In genomic region chr5:92042237-92042636, GRCh38 we compare ENCODE assay signal across 29 cellular contexts.
"Had no signal": no experiment of that assay in that cellular context is flagged by ENCODE, and none has a peak within 500 bp of the region (broad histone marks: within the 10 kb centered on the region; RNA-seq: fewer than 3 reads in every experiment).

No MANE protein-coding gene starts in this region.

- H3K4me1 Mint-ChIP-seq: activated B cell treated with CpG ODN at 0.5 μM for 24 hours; activated CD4-positive, alpha-beta T cell treated with anti-CD3 and anti-CD28 coated beads, Interleukin-2, amount 10 ng/mL, durations not matched to agents 24 days and 14 days; activated CD8-positive, alpha-beta memory T cell treated with anti-CD3 and anti-CD28 coated beads, Interleukin-2, amount 10 ng/mL, durations not matched to agents 7 days and 5 days; activated naive CD8-positive, alpha-beta T cell treated with anti-CD3 and anti-CD28 coated beads, Interleukin-2, amount 50 U/mL, for 24 hours; brain; central memory CD8-positive, alpha-beta T cell had no signal

- H3K4me1 ChIP-seq: Peyer's patch, SJSA1 had no signal

- H3K36me3 Mint-ChIP-seq: activated CD8-positive, alpha-beta memory T cell treated with anti-CD3 and anti-CD28 coated beads, Interleukin-2, amount 10 ng/mL, durations not matched to agents 7 days and 5 days; activated naive CD4-positive, alpha-beta T cell treated with anti-CD3 and anti-CD28 coated beads, Interleukin-2, amount 50 U/mL, for 72 hours; brain had no signal

- H3K27me3 ChIP-seq: MG63, Peyer's patch, SJSA1 had no signal

- H3K27me3 Mint-ChIP-seq: activated B cell treated with CpG ODN at 0.5 μM for 24 hours; activated CD4-positive, alpha-beta T cell treated with anti-CD3 and anti-CD28 coated beads, Interleukin-2, amount 10 ng/mL, durations not matched to agents 24 days and 14 days; activated CD8-positive, alpha-beta memory T cell treated with anti-CD3 and anti-CD28 coated beads, Interleukin-2, amount 10 ng/mL, durations not matched to agents 7 days and 5 days; activated naive CD8-positive, alpha-beta T cell treated with anti-CD3 and anti-CD28 coated beads, Interleukin-2, amount 50 U/mL, for 24 hours; activated T-cell treated with anti-CD3 and anti-CD28 coated beads, Interleukin-2, amount 50 U/mL, for 24 hours; central memory CD8-positive, alpha-beta T cell had no signal

- H3K9me3 ChIP-seq: MG63, Peyer's patch, SJSA1 had no signal

- ATAC-seq: activated CD8-positive, alpha-beta memory T cell treated with anti-CD3 and anti-CD28 coated beads, Interleukin-2, amount 10 ng/mL, durations not matched to agents 7 days and 5 days; activated naive CD4-positive, alpha-beta T cell treated with anti-CD3 and anti-CD28 coated beads, Interleukin-2, amount 50 U/mL, for 72 hours; activated naive CD8-positive, alpha-beta T cell treated with anti-CD3 and anti-CD28 coated beads, Interleukin-2, amount 50 U/mL, for 24 hours had no signal

- H3K27ac Mint-ChIP-seq: activated B cell treated with CpG ODN at 0.5 μM for 24 hours; activated CD4-positive, alpha-beta T cell treated with anti-CD3 and anti-CD28 coated beads, Interleukin-2, amount 10 ng/mL, durations not matched to agents 24 days and 14 days; activated CD8-positive, alpha-beta memory T cell treated with anti-CD3 and anti-CD28 coated beads, Interleukin-2, amount 10 ng/mL, durations not matched to agents 7 days and 5 days; activated naive CD4-positive, alpha-beta T cell treated with anti-CD3 and anti-CD28 coated beads, Interleukin-2, amount 50 U/mL, for 72 hours; activated naive CD8-positive, alpha-beta T cell treated with anti-CD3 and anti-CD28 coated beads, Interleukin-2, amount 50 U/mL, for 24 hours; activated T-cell treated with anti-CD3 and anti-CD28 coated beads, Interleukin-2, amount 50 U/mL, for 24 hours; activated T-helper 1 cell treated with anti-CD3 and anti-CD28 coated beads, Interleukin-12 subunit alpha, Interleukin-12 subunit beta, Interleukin-2, Interleukin-4 antibody, amounts not matched to agents 30 ng/mL and 10 ng/mL and 1 ng/mL, durations not matched to agents 14 hours and 24 hours and 36 hours; brain; T-helper 1 cell treated with Interleukin-12 subunit alpha and Interleukin-12 subunit beta and Interleukin-4 antibody, amounts not matched to agents 30 μg/mL and 1 μg/mL, for 36 hours had no signal

- H3K36me3 ChIP-seq: MG63, Peyer's patch, SJSA1 had no signal

- H3K27ac ChIP-seq: Peyer's patch, RWPE1, SJSA1 had no signal

- H3K4me3 ChIP-seq: MG63, Peyer's patch, SJSA1 had no signal

- H3K9me3 Mint-ChIP-seq: activated B cell treated with CpG ODN at 0.5 μM for 24 hours; activated CD4-positive, alpha-beta T cell treated with anti-CD3 and anti-CD28 coated beads, Interleukin-2, amount 10 ng/mL, durations not matched to agents 24 days and 14 days; activated naive CD8-positive, alpha-beta T cell treated with anti-CD3 and anti-CD28 coated beads, Interleukin-2, amount 50 U/mL, for 24 hours; activated T-helper 1 cell treated with anti-CD3 and anti-CD28 coated beads, Interleukin-12 subunit alpha, Interleukin-12 subunit beta, Interleukin-2, Interleukin-4 antibody, amounts not matched to agents 30 ng/mL and 10 ng/mL and 1 ng/mL, durations not matched to agents 14 hours and 24 hours and 36 hours; T-helper 1 cell treated with Interleukin-12 subunit alpha and Interleukin-12 subunit beta and Interleukin-4 antibody, amounts not matched to agents 30 μg/mL and 1 μg/mL, for 36 hours had no signal

- H3K4me3 Mint-ChIP-seq: activated B cell treated with CpG ODN at 0.5 μM for 24 hours; activated CD4-positive, alpha-beta T cell treated with anti-CD3 and anti-CD28 coated beads, Interleukin-2, amount 10 ng/mL, durations not matched to agents 24 days and 14 days; activated CD8-positive, alpha-beta memory T cell treated with anti-CD3 and anti-CD28 coated beads, Interleukin-2, amount 10 ng/mL, durations not matched to agents 7 days and 5 days; activated naive CD8-positive, alpha-beta T cell treated with anti-CD3 and anti-CD28 coated beads, Interleukin-2, amount 50 U/mL, for 24 hours; activated T-cell treated with anti-CD3 and anti-CD28 coated beads, Interleukin-2, amount 50 U/mL, for 24 hours; activated T-helper 1 cell treated with anti-CD3 and anti-CD28 coated beads, Interleukin-12 subunit alpha, Interleukin-12 subunit beta, Interleukin-2, Interleukin-4 antibody, amounts not matched to agents 30 ng/mL and 10 ng/mL and 1 ng/mL, durations not matched to agents 14 hours and 24 hours and 36 hours; brain; central memory CD8-positive, alpha-beta T cell; T-helper 1 cell treated with Interleukin-12 subunit alpha and Interleukin-12 subunit beta and Interleukin-4 antibody, amounts not matched to agents 30 μg/mL and 1 μg/mL, for 36 hours had no signal

- DNase-seq: activated B cell treated with CpG ODN at 0.5 μM for 24 hours; activated CD4-positive, alpha-beta T cell treated with anti-CD3 and anti-CD28 coated beads for 1 hour; activated CD4-positive, alpha-beta T cell treated with anti-CD3 and anti-CD28 coated beads, Interleukin-2, amount 10 ng/mL, durations not matched to agents 24 days and 14 days; activated CD4-positive, alpha-beta T cell treated with anti-CD3 and anti-CD28 coated beads, Interleukin-2, amount 50 U/mL, for 48 hours; activated CD8-positive, alpha-beta memory T cell treated with anti-CD3 and anti-CD28 coated beads, Interleukin-2, amount 10 ng/mL, durations not matched to agents 7 days and 5 days; activated effector memory CD4-positive, alpha-beta T cell treated with Interleukin-2 at 50 U/mL for 16 hours; activated naive CD4-positive, alpha-beta T cell; activated naive CD8-positive, alpha-beta T cell treated with anti-CD3 and anti-CD28 coated beads, Interleukin-2, amount 50 U/mL, for 24 hours; activated T-cell treated with anti-CD3 and anti-CD28 coated beads, Interleukin-2, amount 50 U/mL, for 24 hours; amygdala; KG1; MG63; MV-4-11; NCI-H1092 treated with DMSO at 0.1 percent for 48 hours; NCI-H1417 treated with DMSO at 0.1 percent for 48 hours; NCI-H1694 treated with DMSO at 0.1 percent for 48 hours; NCI-H2029 treated with DMSO at 0.1 percent for 48 hours; NCI-H446; NCI-H524; NCI-H748 treated with DMSO at 0.1 percent for 48 hours; Peyer's patch; SHP77 had no signal
